In genomic region chr2:201191132-201191875, GRCh38 we compare ENCODE assay signal across 10 cellular contexts. TPM values are rescaled to one million over a fixed set of nuclear protein-coding genes. Genes with fewer than 3 reads are reported as not detected.
DNase-seq lines count a peak whose midpoint lies in the region; ATAC-seq and TF ChIP-seq lines count a peak whose summit lies in the region.
"Had no signal": no experiment of that assay in that cellular context is flagged by ENCODE, and none has a peak within 500 bp of the region (broad histone marks: within the 10 kb centered on the region; RNA-seq: fewer than 3 reads in every experiment).

No MANE protein-coding gene starts in this region.

- H4K20me1 ChIP-seq in PC-9 (ENCODE audit: insufficient read depth), result no peaks in the 10 kb centered on the region

- no peaks in the 10 kb centered on the region for H3K79me2 ChIP-seq in PC-9 (ENCODE audit: low read depth)

- no TSS peak for BruUV-seq in PC-9 (replicated peaks; lab: Mats Ljungman, UMichigan)

- no peak overlapping the region for H2AFZ ChIP-seq in PC-9

- no peaks in the 10 kb centered on the region for H3K9me2 ChIP-seq in PC-9 (ENCODE audit: insufficient read depth)

- H3K36me3 ChIP-seq in PC-9 (ENCODE audit: low read depth) (no peaks in the 10 kb centered on the region), testis (ENCODE audit: low read depth, missing control alignments) (no peaks in the 10 kb centered on the region)

- peak overlapping the region; percentile 91 for H3K27ac Mint-ChIP-seq in CD4-positive, alpha-beta T cell
- peak overlapping the region; percentile 83 for H3K27ac Mint-ChIP-seq in activated CD4-positive, alpha-beta memory T cell treated with anti-CD3 and anti-CD28 coated beads, Interleukin-2, amount 10 ng/mL, durations not matched to agents 7 days and 5 days

- H3K27me3 ChIP-seq in CD4-positive, alpha-beta T cell (ENCODE audit: control insufficient read depth, insufficient read depth, low read length), result no peaks in the 10 kb centered on the region
- H3K27me3 ChIP-seq in PC-9 (ENCODE audit: insufficient read depth, low read depth) (no peaks in the 10 kb centered on the region), testis (no peaks in the 10 kb centered on the region)

- intact Hi-C loops in CD4-positive, alpha-beta T cell (cut with DNase I, micrococcal nuclease), result loop anchor here in 1 of 2 experiments (1.0 kb wide), 1 partner anchor 8 kb away; the partner anchor contains the start of gene CASP10
- intact Hi-C loops in left colon (cut with DNase I, micrococcal nuclease), result no loop called here
- intact Hi-C loops in PC-9 (cut with micrococcal nuclease; ENCODE audit: unreplicated experiment), result no loop called here
- intact Hi-C loops in testis (cut with DNase I; ENCODE audit: low total_unique reads), result no loop called here

- no peak overlapping the region for H3K4me3 ChIP-seq in PC-9
- no peak overlapping the region for H3K4me3 ChIP-seq in testis

- CTCF ChIA-PET in CD4-positive, alpha-beta T cell (lab: Charles Lee), result interaction anchor here (3.5 to 6.4 kb wide), 2 partner anchors 8 to 41 kb away, joined by 25 to 50 read pairs; partner anchors contain the start of gene CASP10
- CTCF ChIA-PET in activated CD4-positive, alpha-beta memory T cell treated with anti-CD3 and anti-CD28 coated beads, Interleukin-2, amount 10 ng/mL, durations not matched to agents 7 days and 5 days (lab: Charles Lee), result interaction anchor here (0.9 to 6.7 kb wide), 7 partner anchors 8 to 228 kb away, joined by 3 to 76 read pairs (median 4); partner anchors contain the start of genes CASP10 and ORC2
- CTCF ChIA-PET in PC-9 (lab: Charles Lee), result interaction anchor here (0.5 kb wide), 1 partner anchor 284 kb away, joined by 6 read pairs; no protein-coding TSS in a partner anchor

- 58 to 64% methylated on average over 4 of the region's 4 CpGs for WGBS in testis, 2 donors

- H3K27ac ChIP-seq in CD4-positive, alpha-beta T cell (ENCODE audit: low read depth, low read length), result peak overlapping the region; percentile 71
- H3K27ac ChIP-seq in PC-9 (no peak overlapping the region), testis (no peak overlapping the region)

- peak; percentile 89 for ATAC-seq in CD4-positive, alpha-beta T cell (ENCODE audit: poor library complexity)
- ATAC-seq in GM21825 (IDR thresholded peaks at IDR 0.05; ENCODE audit: unreplicated experiment), result peak; percentile 69
- peak; percentile 25 for ATAC-seq in left colon
- ATAC-seq in HG02938 (IDR thresholded peaks at IDR 0.05; ENCODE audit: unreplicated experiment), result no peak

- no peak overlapping the region for H3K4me2 ChIP-seq in PC-9

- no peaks in the 10 kb centered on the region for H3K9me3 Mint-ChIP-seq in CD4-positive, alpha-beta T cell
- peaks cover 7% of the 10 kb centered on the region for H3K9me3 Mint-ChIP-seq in activated CD4-positive, alpha-beta memory T cell treated with anti-CD3 and anti-CD28 coated beads, Interleukin-2, amount 10 ng/mL, durations not matched to agents 7 days and 5 days

- peak overlapping the region; percentile 80 for H3K4me3 Mint-ChIP-seq in CD4-positive, alpha-beta T cell
- peak overlapping the region; percentile 51 for H3K4me3 Mint-ChIP-seq in activated CD4-positive, alpha-beta memory T cell treated with anti-CD3 and anti-CD28 coated beads, Interleukin-2, amount 10 ng/mL, durations not matched to agents 7 days and 5 days

- H3K9me3 ChIP-seq in CD4-positive, alpha-beta T cell (ENCODE audit: control insufficient read depth, low read length), result no peaks in the 10 kb centered on the region
- no peaks in the 10 kb centered on the region for H3K9me3 ChIP-seq in PC-9 (ENCODE audit: insufficient read depth, low read depth)
- no peaks in the 10 kb centered on the region for H3K9me3 ChIP-seq in testis

- H3K4me1 ChIP-seq in PC-9 (replicated peaks; ENCODE audit: insufficient read depth) (no peaks in the 10 kb centered on the region), testis (no peaks in the 10 kb centered on the region)

- peak in 1 of 10 experiments; percentile 11 for DNase-seq in CD4-positive, alpha-beta T cell
- no peak for DNase-seq in activated CD4-positive, alpha-beta memory T cell treated with anti-CD3 and anti-CD28 coated beads, Interleukin-2, amount 10 ng/mL, durations not matched to agents 7 days and 5 days
- DNase-seq in left colon (no peak), PC-9 (no peak), testis (no peak), retina (no peak)
- DNase-seq: foreskin melanocyte, HCEC 1CT had no signal

- TF ChIP-seq POLR2A in testis (IDR thresholded peaks at IDR 0.05), result no peak

- H3K4me1 Mint-ChIP-seq in CD4-positive, alpha-beta T cell (ENCODE audit: low read depth), result peaks cover 88% of the 10 kb centered on the region
- peaks cover 87% of the 10 kb centered on the region for H3K4me1 Mint-ChIP-seq in activated CD4-positive, alpha-beta memory T cell treated with anti-CD3 and anti-CD28 coated beads, Interleukin-2, amount 10 ng/mL, durations not matched to agents 7 days and 5 days

- no peak for TF ChIP-seq CTCF in CD4-positive, alpha-beta T cell (IDR thresholded peaks at IDR 0.05)
- TF ChIP-seq CTCF in PC-9 (conservative IDR thresholded peaks at IDR 0.05) (no peak), testis (IDR thresholded peaks at IDR 0.05) (no peak)

- POLR2A ChIA-PET in CD4-positive, alpha-beta T cell (lab: Charles Lee), result interaction anchor here (0.6 to 3.0 kb wide), 11 partner anchors 8 to 372 kb away, joined by 3 to 32 read pairs (median 5); partner anchors contain the start of genes CASP10, CASP8, CFLAR and CLK1
- POLR2A ChIA-PET in activated CD4-positive, alpha-beta memory T cell treated with anti-CD3 and anti-CD28 coated beads, Interleukin-2, amount 10 ng/mL, durations not matched to agents 7 days and 5 days (lab: Charles Lee), result interaction anchor here (0.7 to 6.7 kb wide), 8 partner anchors 8 to 327 kb away, joined by 3 to 63 read pairs (median 8); partner anchors contain the start of genes CASP10, CASP8, CLK1 and NIF3L1
- POLR2A ChIA-PET in PC-9 (lab: Charles Lee; ENCODE audit: unreplicated experiment), result no interaction called here

- H3K36me3 Mint-ChIP-seq in CD4-positive, alpha-beta T cell (ENCODE audit: low read depth), result peaks cover 84% of the 10 kb centered on the region
- peaks cover 86% of the 10 kb centered on the region for H3K36me3 Mint-ChIP-seq in activated CD4-positive, alpha-beta memory T cell treated with anti-CD3 and anti-CD28 coated beads, Interleukin-2, amount 10 ng/mL, durations not matched to agents 7 days and 5 days (ENCODE audit: low read depth)

- H3K27me3 Mint-ChIP-seq in CD4-positive, alpha-beta T cell, result no peaks in the 10 kb centered on the region
- H3K27me3 Mint-ChIP-seq in activated CD4-positive, alpha-beta memory T cell treated with anti-CD3 and anti-CD28 coated beads, Interleukin-2, amount 10 ng/mL, durations not matched to agents 7 days and 5 days, result no peaks in the 10 kb centered on the region

- H3F3A ChIP-seq in PC-9 (ENCODE audit: insufficient read depth, low read depth), result no peaks in the 10 kb centered on the region

RNA-seq across cellular contexts. Expression of gene CASP10, which starts 8.4 kb away (rescaled TPM):
- 10 to 100 TPM; 12.6 to 13.7 TPM for total RNA-seq in CD4-positive, alpha-beta T cell
- 10 to 100 TPM; 47.8 to 51.3 TPM for total RNA-seq in activated CD4-positive, alpha-beta memory T cell treated with anti-CD3 and anti-CD28 coated beads, Interleukin-2, amount 10 ng/mL, durations not matched to agents 7 days and 5 days
- total RNA-seq in left colon (10 to 100 TPM; 44.3 to 56.0 TPM), PC-9 (2021) (15.2 and 16.9 TPM in 2 replicates), testis (10 to 100 TPM in 1 of 2 donors, 1 to 10 TPM in 1; 5.2 to 10.4 TPM)
- polyA plus RNA-seq in testis (ENCODE audit: insufficient read depth, low read depth, low replicate concordance), result 2.4 TPM
